8 cellular contexts compared by ENCODE assay signal in genomic region chr2:143205106-143205764, GRCh38.
DNase-seq lines count a peak whose midpoint lies in the region; ATAC-seq, FAIRE-seq and TF ChIP-seq lines count a peak whose summit lies in the region.

No MANE protein-coding gene starts in this region.

- peak; percentile 1 for DNase-seq in EL
- peak; percentile 20 for DNase-seq in NCI-H446 treated with DMSO at 0.1 percent for 48 hours (lab: John Stamatoyannopoulos, UW)
- no peak for DNase-seq in epithelial cell of proximal tubule (ENCODE audit: low read depth)
- DNase-seq in thoracic aorta (ENCODE audit: low spot score), result no peak
- no peak for DNase-seq in midbrain (lab: John Stamatoyannopoulos, UW)
- DNase-seq in T1000 (lab: John Stamatoyannopoulos, UW), result no peak
- DNase-seq in D721Med (ENCODE audit: insufficient read length, low spot score), result no peak

- H3K4me3 ChIP-seq in epithelial cell of proximal tubule (ENCODE audit: low read depth, low read length) (no peak overlapping the region), thoracic aorta (no peak overlapping the region)

- H3K4me1 ChIP-seq in thoracic aorta (ENCODE audit: control insufficient read depth in 1 of 2, low read depth in 2 of 2), result peaks cover 0 to 10% of the 10 kb centered on the region in 2 donors

- TF ChIP-seq CTCF in epithelial cell of proximal tubule (conservative IDR thresholded peaks at IDR 0.05; ENCODE audit: low read depth, low read length), result peak; percentile 52
- TF ChIP-seq CTCF in thoracic aorta (IDR thresholded peaks at IDR 0.05), result no peak
- no peak for TF ChIP-seq CTCF in D721Med (IDR thresholded peaks at IDR 0.05; ENCODE audit: insufficient read depth, missing control alignments)

- peaks cover 4% of the 10 kb centered on the region for H3K9me3 ChIP-seq in thoracic aorta

- H3K36me3 ChIP-seq in thoracic aorta, result no peaks in the 10 kb centered on the region

- ATAC-seq in GM19468 (IDR thresholded peaks at IDR 0.05; ENCODE audit: extremely low read depth, unreplicated experiment), result peak; percentile 79
- ATAC-seq in thoracic aorta (ENCODE audit: insufficient number of reproducible peaks, low FRiP score, low read depth), result peak; percentile 33

- H3K27ac ChIP-seq in thoracic aorta, result no peak overlapping the region

- no peak for FAIRE-seq in D721Med (lab: Jason Lieb, UNC)

- H3K27me3 ChIP-seq in thoracic aorta (replicated peaks; ENCODE audit: insufficient read depth), result no peaks in the 10 kb centered on the region

Comparison
In these comparisons a context has a peak if more than half of its experiments do, and no peak if none do; other contexts are left out.
1. DNase-seq: peak in EL (single experiment) and NCI-H446 treated with DMSO at 0.1 percent for 48 hours (single experiment); none in epithelial cell of proximal tubule (single experiment), thoracic aorta (single experiment), midbrain (single experiment), T1000 (single experiment) and D721Med (single experiment).